8 cellular contexts compared by ENCODE assay signal in the genomic region with DNA sequence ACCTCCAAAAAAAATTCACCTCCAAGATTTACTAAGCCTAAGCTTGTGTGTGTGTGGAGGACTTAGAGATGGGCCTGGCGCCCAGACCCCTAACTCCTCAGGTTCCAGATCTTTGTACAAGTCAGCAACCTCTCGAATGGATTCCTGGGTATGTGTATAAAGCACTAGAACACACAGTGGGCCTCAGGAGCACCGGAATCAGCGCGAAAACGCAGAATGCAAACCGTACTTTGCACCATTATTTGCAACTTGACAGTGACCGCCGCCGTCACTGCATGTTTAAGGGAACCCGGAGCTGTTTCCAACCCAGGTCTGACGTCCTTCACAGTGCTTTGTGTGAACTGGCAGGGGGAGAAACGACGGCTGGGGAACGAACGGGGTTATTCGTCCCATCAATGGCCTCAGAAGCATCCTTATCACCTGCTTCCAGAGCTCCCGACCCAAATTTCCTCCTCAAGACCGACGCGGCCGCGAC.
DNase-seq lines count a peak whose midpoint lies in the region; ATAC-seq, FAIRE-seq and TF ChIP-seq lines count a peak whose summit lies in the region.

No MANE protein-coding gene starts in this region.

- peak overlapping the region; percentile 90 for H3K9ac ChIP-seq in iPS-15b (ENCODE audit: low read depth, low read length)

- H3K9me3 Mint-ChIP-seq in activated naive CD8-positive, alpha-beta T cell treated with anti-CD3 and anti-CD28 coated beads, Interleukin-2, amount 50 U/mL, for 24 hours, result peaks cover 70% of the 10 kb centered on the region

- H3K4me1 Mint-ChIP-seq in activated naive CD8-positive, alpha-beta T cell treated with anti-CD3 and anti-CD28 coated beads, Interleukin-2, amount 50 U/mL, for 24 hours, result peaks cover 36% of the 10 kb centered on the region

- H3K36me3 Mint-ChIP-seq in activated naive CD8-positive, alpha-beta T cell treated with anti-CD3 and anti-CD28 coated beads, Interleukin-2, amount 50 U/mL, for 24 hours (ENCODE audit: low read depth), result peaks cover 92% of the 10 kb centered on the region

- FAIRE-seq in HTR-8/SVneo (lab: Jason Lieb, UNC), result no peak

- H3K27me3 ChIP-seq in iPS-15b (ENCODE audit: control insufficient read depth, insufficient read depth, low read length), result no peaks in the 10 kb centered on the region

- TF ChIP-seq CTCF in GM10266 (IDR thresholded peaks at IDR 0.05; ENCODE audit: control insufficient read depth, insufficient read depth, low read depth, missing control alignments), result no peak

- H3K9me3 ChIP-seq in iPS-15b (ENCODE audit: control insufficient read depth, insufficient read depth, low read length), result no peaks in the 10 kb centered on the region

- H3K27ac Mint-ChIP-seq in activated naive CD8-positive, alpha-beta T cell treated with anti-CD3 and anti-CD28 coated beads, Interleukin-2, amount 50 U/mL, for 24 hours, result peak overlapping the region; percentile 79

- H3K36me3 ChIP-seq in iPS-15b (ENCODE audit: control insufficient read depth, insufficient read depth, low read length), result peaks cover 38% of the 10 kb centered on the region

- ATAC-seq in HG03139 (IDR thresholded peaks at IDR 0.05; ENCODE audit: unreplicated experiment), result peak; percentile 2
- ATAC-seq in activated naive CD8-positive, alpha-beta T cell treated with anti-CD3 and anti-CD28 coated beads, Interleukin-2, amount 50 U/mL, for 24 hours, result peak; percentile 17

- peak overlapping the region; percentile 96 for H3K4me3 ChIP-seq in iPS-15b (ENCODE audit: low read depth, low read length)

- H3K27me3 Mint-ChIP-seq in activated naive CD8-positive, alpha-beta T cell treated with anti-CD3 and anti-CD28 coated beads, Interleukin-2, amount 50 U/mL, for 24 hours, result no peaks in the 10 kb centered on the region

- peaks cover 7% of the 10 kb centered on the region for H3K4me1 ChIP-seq in iPS-15b (ENCODE audit: control insufficient read depth, insufficient read depth, low read length)

- peak overlapping the region; percentile 82 for H3K4me3 Mint-ChIP-seq in activated naive CD8-positive, alpha-beta T cell treated with anti-CD3 and anti-CD28 coated beads, Interleukin-2, amount 50 U/mL, for 24 hours

- DNase-seq in GM10266 (ENCODE audit: extremely low spot score) (peak; percentile 36), NCI-H446 (lab: John Stamatoyannopoulos, UW) (no peak), DMS53 (lab: John Stamatoyannopoulos, UW) (no peak), HTR-8/SVneo (ENCODE audit: insufficient read length, low spot score) (no peak)
- peak; percentile 12 for DNase-seq in activated naive CD8-positive, alpha-beta T cell treated with anti-CD3 and anti-CD28 coated beads, Interleukin-2, amount 50 U/mL, for 24 hours
- peak; percentile 28 for DNase-seq in stimulated activated CD8-positive, alpha-beta memory T cell treated with anti-CD3 and anti-CD28 coated beads, Interleukin-4, amount 100 ng/mL, for 48 hours

Comparison
In these comparisons a context has a peak if more than half of its experiments do, and no peak if none do; other contexts are left out.
1. DNase-seq: peak in GM10266 (single experiment), activated naive CD8-positive, alpha-beta T cell treated with anti-CD3 and anti-CD28 coated beads, Interleukin-2, amount 50 U/mL, for 24 hours (single experiment) and stimulated activated CD8-positive, alpha-beta memory T cell treated with anti-CD3 and anti-CD28 coated beads, Interleukin-4, amount 100 ng/mL, for 48 hours (single experiment); none in NCI-H446 (0 of 2), DMS53 (single experiment) and HTR-8/SVneo (single experiment).